8 cellular contexts compared by ENCODE assay signal in the genomic region with DNA sequence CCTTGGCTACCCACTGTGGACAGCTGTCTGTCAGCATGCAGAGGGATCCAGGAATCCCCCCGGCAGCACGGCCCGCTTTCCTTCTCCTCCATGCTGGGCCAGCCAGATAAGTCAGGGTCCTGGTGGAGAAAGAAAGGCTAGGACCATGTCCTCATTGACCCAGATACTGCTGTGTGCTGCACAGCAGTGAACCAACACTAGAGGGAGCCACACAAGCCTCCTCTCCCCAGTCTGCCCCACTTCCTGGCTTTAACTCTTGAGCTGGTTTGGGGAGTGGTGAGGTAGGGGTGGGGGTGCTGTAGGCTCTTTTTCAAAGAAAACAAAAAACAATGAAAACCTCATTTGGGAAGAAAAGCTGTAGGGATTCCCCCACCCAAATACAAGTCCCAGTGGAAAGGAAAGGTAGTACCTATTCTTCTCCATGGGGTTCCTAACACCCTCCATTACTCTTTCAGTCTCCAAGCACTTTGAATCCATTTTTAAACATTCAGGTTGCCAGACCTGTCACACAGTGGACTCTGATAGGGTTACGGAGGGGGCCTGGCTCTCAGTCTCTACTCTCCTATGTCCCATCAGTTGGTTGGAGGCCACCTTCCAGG.
DNase-seq lines count a peak whose midpoint lies in the region; ATAC-seq lines count a peak whose summit lies in the region.

No MANE protein-coding gene starts in this region.

- H3K4ac ChIP-seq in mesenchymal stem cell (ENCODE audit: low read depth in 1 of 2, low read length in 2 of 2) = no peak overlapping the region

- H2BK15ac ChIP-seq in mesenchymal stem cell (ENCODE audit: low read depth, poor library complexity, severe bottlenecking) = no peak overlapping the region

- no peak overlapping the region for H3K14ac ChIP-seq in mesenchymal stem cell (ENCODE audit: low read length in 2 of 2)

- no peaks in the 10 kb centered on the region for H3K9me3 ChIP-seq in mesenchymal stem cell (ENCODE audit: control insufficient read depth, low read length)

- no peak overlapping the region for H4K91ac ChIP-seq in mesenchymal stem cell (ENCODE audit: low read length)

- H2BK12ac ChIP-seq in mesenchymal stem cell (ENCODE audit: low read length in 2 of 2) = no peak overlapping the region

- no peaks in the 10 kb centered on the region for H3K27me3 ChIP-seq in mesenchymal stem cell (ENCODE audit: control insufficient read depth in 1 of 2, insufficient read depth in 1 of 2, low read length in 2 of 2)

- peak; percentile 15 for DNase-seq in Ammon's horn (ENCODE audit: low spot score)
- DNase-seq in NOMO-1 treated with DMSO at 0.1 percent for 48 hours (lab: John Stamatoyannopoulos, UW; ENCODE audit: unreplicated experiment) = peak; percentile 6
- peak; percentile 27 for DNase-seq in cerebellar cortex (ENCODE audit: low spot score)
- DNase-seq in mesenchymal stem cell = peak; percentile 45
- DNase-seq in pons (ENCODE audit: low spot score) = no peak
- no peak for DNase-seq in NCI-H2227 treated with DMSO at 0.1 percent for 48 hours (lab: John Stamatoyannopoulos, UW)

- H2BK120ac ChIP-seq in mesenchymal stem cell (ENCODE audit: low read depth, low read length) = no peak overlapping the region

- H3K9ac ChIP-seq in mesenchymal stem cell (ENCODE audit: low read length) = no peak overlapping the region

- peak overlapping the region; percentile 30 for H3K27ac ChIP-seq in mesenchymal stem cell (ENCODE audit: low read length, poor library complexity, severe bottlenecking)

- H3K36me3 ChIP-seq in mesenchymal stem cell (ENCODE audit: control insufficient read depth in 1 of 2, insufficient read depth in 2 of 2, low read depth in 1 of 2, low read length in 2 of 2) = peaks cover 71 to 77% of the 10 kb centered on the region in 2 experiments

- no peak overlapping the region for H2AK5ac ChIP-seq in mesenchymal stem cell (ENCODE audit: low read length, severe bottlenecking)

- H4K8ac ChIP-seq in mesenchymal stem cell (ENCODE audit: low read length) = no peak overlapping the region

- no peak overlapping the region for H2AFZ ChIP-seq in mesenchymal stem cell (ENCODE audit: low read depth, low read length)

- peaks cover 26% of the 10 kb centered on the region for H3K4me1 ChIP-seq in mesenchymal stem cell (ENCODE audit: control insufficient read depth, insufficient read depth, low read depth, low read length)

- peaks cover 19% of the 10 kb centered on the region for H3K79me1 ChIP-seq in mesenchymal stem cell (replicated peaks; ENCODE audit: low read length, poor library complexity, severe bottlenecking)

- H2BK5ac ChIP-seq in mesenchymal stem cell (ENCODE audit: low read depth, low read length, poor library complexity, severe bottlenecking) = no peak overlapping the region

- WGBS in mesenchymal stem cell = 98% methylated on average over 4 of the region's 4 CpGs

- ATAC-seq in GM18907 (IDR thresholded peaks at IDR 0.05; ENCODE audit: unreplicated experiment) (peak; percentile 65), HG03342 (IDR thresholded peaks at IDR 0.05; ENCODE audit: unreplicated experiment) (no peak)

- H3K4me2 ChIP-seq in mesenchymal stem cell (ENCODE audit: low read length, poor library complexity, severe bottlenecking) = no peak overlapping the region

- H3K18ac ChIP-seq in mesenchymal stem cell (ENCODE audit: low read depth in 1 of 2, low read length in 2 of 2) = no peak overlapping the region

- no peak overlapping the region for H3K23ac ChIP-seq in mesenchymal stem cell (ENCODE audit: low read length in 2 of 2)

- no peak overlapping the region for H3K4me3 ChIP-seq in mesenchymal stem cell (ENCODE audit: insufficient read depth in 1 of 2, low read depth in 1 of 2, low read length in 2 of 2)

Comparison
In these comparisons a context has a peak if more than half of its experiments do, and no peak if none do; other contexts are left out.
1. DNase-seq: peak in Ammon's horn (single experiment), NOMO-1 treated with DMSO at 0.1 percent for 48 hours (single experiment), cerebellar cortex (single experiment) and mesenchymal stem cell (single experiment); none in pons (single experiment) and NCI-H2227 treated with DMSO at 0.1 percent for 48 hours (single experiment).